ENCODE assay signal across 25 cellular contexts in the genomic region with DNA sequence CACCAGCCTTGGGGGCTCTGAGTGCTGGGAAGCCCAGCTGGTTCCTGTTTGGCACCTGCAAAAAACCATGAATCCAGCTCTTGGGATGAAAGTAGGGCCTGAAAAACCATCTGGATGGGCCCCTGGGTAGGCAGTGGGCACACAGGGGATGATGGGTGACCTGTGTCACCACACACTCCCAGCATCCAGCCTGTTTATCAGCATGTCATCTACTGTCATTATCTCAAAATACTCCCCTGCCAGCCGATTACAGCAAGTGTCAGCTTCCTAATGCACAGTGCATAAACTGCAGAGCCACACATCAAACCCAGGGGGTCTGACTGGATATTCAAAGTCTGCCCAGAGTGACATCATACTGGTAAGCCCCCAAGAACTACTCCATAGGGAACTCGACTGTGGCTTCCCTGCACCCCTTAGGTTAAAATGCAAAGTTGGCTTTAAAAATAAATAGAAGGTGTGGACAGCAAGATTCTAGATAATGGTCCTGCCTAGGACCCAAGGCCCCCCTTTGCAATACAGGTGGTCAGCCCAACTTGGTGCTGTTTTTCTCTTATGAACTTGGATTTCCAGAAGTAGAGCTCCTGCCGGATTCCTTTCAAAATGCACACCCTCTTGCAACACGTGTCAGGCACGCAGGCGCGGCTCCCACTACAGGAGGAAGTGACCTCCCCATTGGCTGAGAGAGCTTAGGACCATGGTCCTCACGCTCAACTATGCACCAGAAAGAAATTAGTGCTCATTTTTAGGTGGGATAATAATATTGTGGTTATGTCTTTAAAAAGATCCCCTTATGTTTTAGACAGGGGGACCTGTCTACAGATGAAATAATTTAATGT.
"Had no signal": no experiment of that assay in that cellular context is flagged by ENCODE, and none has a peak within 500 bp of the region (broad histone marks: within the 10 kb centered on the region; RNA-seq: fewer than 3 reads in every experiment).

No MANE protein-coding gene starts in this region.

- H3K36me3 ChIP-seq: gastroesophageal sphincter, neutrophil, ovary, uterus had no signal

- DNase-seq: activated CD4-positive, alpha-beta memory T cell treated with anti-CD3 and anti-CD28 coated beads, Interleukin-2, amount 10 ng/mL, durations not matched to agents 7 days and 5 days; activated CD4-positive, alpha-beta T cell treated with anti-CD3 and anti-CD28 coated beads for 1 hour; activated CD4-positive, alpha-beta T cell treated with anti-CD3 and anti-CD28 coated beads, Interleukin-2, amount 10 ng/mL, durations not matched to agents 7 days and 5 days; activated naive CD4-positive, alpha-beta T cell; activated T-cell treated with anti-CD3 and anti-CD28 coated beads, Interleukin-2, amount 50 U/mL, for 48 hours; anterior cingulate cortex; effector memory CD4-positive, alpha-beta T cell; hippocampal formation; left cardiac atrium; left ventricle myocardium superior; mucosa of descending colon; ovary; retina; stimulated activated CD4-positive, alpha-beta T cell treated with anti-CD3 and anti-CD28 coated beads, Interleukin-1b, Interleukin-23, amount 100 ng/mL, for 48 hours; stimulated activated CD4-positive, alpha-beta T cell treated with anti-CD3 and anti-CD28 coated beads, Interleukin-4, amount 100 ng/mL, for 4 hours; stimulated activated CD8-positive, alpha-beta memory T cell treated with anti-CD3 and anti-CD28 coated beads, Interleukin-4, amount 100 ng/mL, for 48 hours; stimulated activated naive CD8-positive, alpha-beta T cell treated with anti-CD3 and anti-CD28 coated beads, Interleukin-15, amount 100 ng/mL, for 72 hours; substantia nigra; T-helper 17 cell; uterus had no signal

- H3K27ac ChIP-seq: gastroesophageal sphincter, neutrophil, ovary, uterus had no signal

- H3K27me3 ChIP-seq: gastroesophageal sphincter, ovary, uterus had no signal

- H3K4me3 ChIP-seq: gastroesophageal sphincter, mucosa of descending colon, ovary, smooth muscle cell, uterus had no signal

- H3K9me3 ChIP-seq: gastroesophageal sphincter, mucosa of descending colon, neutrophil, ovary, uterus had no signal

- ATAC-seq: activated naive CD4-positive, alpha-beta T cell treated with anti-CD3 and anti-CD28 coated beads, Interleukin-2, amount 50 U/mL, for 72 hours; gastroesophageal sphincter; left cardiac atrium; left ventricle myocardium superior; mucosa of descending colon; stimulated activated memory B cell treated with anti-CD40 and anti-IgM and Interleukin-4, amounts not matched to agents 10 μg/mL and 1 μg/mL and 100 μg/mL, for 72 hours; stimulated activated naive CD8-positive, alpha-beta T cell treated with anti-CD3 and anti-CD28 coated beads, Interleukin-15, amount 100 ng/mL, for 72 hours; T-helper 17 cell had no signal
